In genomic region chrX:106726485-106727437, GRCh38 we compare ENCODE assay signal across 9 cellular contexts. TPM values are rescaled to one million over a fixed set of nuclear protein-coding genes. Genes with fewer than 3 reads are reported as not detected.
A peak's percentile ranks its signal among the peaks of the same experiment; 100 is the strongest.
DNase-seq lines count a peak whose midpoint lies in the region; ATAC-seq and TF ChIP-seq lines count a peak whose summit lies in the region.
"Had no signal": no experiment of that assay in that cellular context is flagged by ENCODE, and none has a peak within 500 bp of the region (broad histone marks: within the 10 kb centered on the region; RNA-seq: fewer than 3 reads in every experiment).

A gene with protein sequence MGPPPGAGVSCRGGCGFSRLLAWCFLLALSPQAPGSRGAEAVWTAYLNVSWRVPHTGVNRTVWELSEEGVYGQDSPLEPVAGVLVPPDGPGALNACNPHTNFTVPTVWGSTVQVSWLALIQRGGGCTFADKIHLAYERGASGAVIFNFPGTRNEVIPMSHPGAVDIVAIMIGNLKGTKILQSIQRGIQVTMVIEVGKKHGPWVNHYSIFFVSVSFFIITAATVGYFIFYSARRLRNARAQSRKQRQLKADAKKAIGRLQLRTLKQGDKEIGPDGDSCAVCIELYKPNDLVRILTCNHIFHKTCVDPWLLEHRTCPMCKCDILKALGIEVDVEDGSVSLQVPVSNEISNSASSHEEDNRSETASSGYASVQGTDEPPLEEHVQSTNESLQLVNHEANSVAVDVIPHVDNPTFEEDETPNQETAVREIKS (plus strand): TSS chrX:106726701. CDS start chrX:106726914, 213 bp downstream.

- H2AFZ ChIP-seq in neuron (ENCODE audit: low read depth, low read length): peak within 1 kb of the TSS; percentile 53

- POLR2A ChIA-PET in activated CD8-positive, alpha-beta T cell treated with anti-CD3 and anti-CD28 coated beads for 36 hours (lab: Charles Lee): no interaction called here

- no peaks in the 10 kb centered on the region for H3K27me3 Mint-ChIP-seq in Calu3 (ENCODE audit: unreplicated experiment)
- peaks cover 29% of the 10 kb centered on the region for H3K27me3 Mint-ChIP-seq in activated CD8-positive, alpha-beta T cell treated with anti-CD3 and anti-CD28 coated beads for 36 hours

- H3K36me3 ChIP-seq in neuron (ENCODE audit: insufficient read depth, low read length): no peaks in the 10 kb centered on the region

- peak within 1 kb of the TSS; percentile 91 for H3K4me3 Mint-ChIP-seq in Calu3 (ENCODE audit: low read depth, unreplicated experiment)
- peak within 1 kb of the TSS; percentile 42 for H3K4me3 Mint-ChIP-seq in activated CD8-positive, alpha-beta T cell treated with anti-CD3 and anti-CD28 coated beads for 36 hours

- peak; percentile 79 for DNase-seq in Calu3
- peak; percentile 19 for DNase-seq in LNCaP clone FGC (ENCODE audit: low read depth)
- DNase-seq in activated CD8-positive, alpha-beta T cell treated with anti-CD3 and anti-CD28 coated beads for 36 hours: peak; percentile 8
- peak; percentile 23 to 42 for DNase-seq in foreskin keratinocyte
- DNase-seq in activated CD4-positive, CD25-positive, alpha-beta regulatory T cell (lab: John Stamatoyannopoulos, UW): no peak
- no peak for DNase-seq in NCI-H446 (lab: John Stamatoyannopoulos, UW)
- DNase-seq in AML-193 (lab: John Stamatoyannopoulos, UW): no peak

- CTCF ChIA-PET in Calu3 (lab: Charles Lee): interaction anchor here (1.2 to 1.4 kb wide), 2 partner anchors 9 to 34 kb away, joined by 3 to 9 read pairs; no protein-coding TSS in a partner anchor
- CTCF ChIA-PET in activated CD8-positive, alpha-beta T cell treated with anti-CD3 and anti-CD28 coated beads for 36 hours (lab: Charles Lee): no interaction called here

- H3K27me3 ChIP-seq in foreskin keratinocyte: no peaks in the 10 kb centered on the region
- H3K27me3 ChIP-seq in neuron (ENCODE audit: insufficient read depth, low read length): peaks cover 59% of the 10 kb centered on the region

- peaks cover 30% of the 10 kb centered on the region for H3K36me3 Mint-ChIP-seq in Calu3 (ENCODE audit: insufficient read depth, unreplicated experiment)
- H3K36me3 Mint-ChIP-seq in activated CD8-positive, alpha-beta T cell treated with anti-CD3 and anti-CD28 coated beads for 36 hours (ENCODE audit: low read depth): no peaks in the 10 kb centered on the region

- H3K4me3 ChIP-seq in LNCaP clone FGC (ENCODE audit: low read depth, low read length) (peak within 1 kb of the TSS; percentile 58), neuron (ENCODE audit: low read length) (peak within 1 kb of the TSS; percentile 42)

- intact Hi-C loops in Calu3 (cut with micrococcal nuclease; ENCODE audit: unreplicated experiment): no loop called here
- intact Hi-C loops in activated CD8-positive, alpha-beta T cell treated with anti-CD3 and anti-CD28 coated beads for 36 hours (cut with micrococcal nuclease): no loop called here

- BruUV-seq in Calu3 (replicated peaks; lab: Mats Ljungman, UMichigan): no TSS peak

- H3K9me3 Mint-ChIP-seq in Calu3 (ENCODE audit: low read depth, unreplicated experiment): no peaks in the 10 kb centered on the region
- H3K9me3 Mint-ChIP-seq in activated CD8-positive, alpha-beta T cell treated with anti-CD3 and anti-CD28 coated beads for 36 hours: no peaks in the 10 kb centered on the region

- ATAC-seq in activated CD8-positive, alpha-beta T cell treated with anti-CD3 and anti-CD28 coated beads for 36 hours: no peak
- ATAC-seq in foreskin keratinocyte: peak; percentile 93

- no peaks in the 10 kb centered on the region for H3K4me1 ChIP-seq in foreskin keratinocyte
- H3K4me1 ChIP-seq in neuron (ENCODE audit: insufficient read depth, low read length): peaks cover 7% of the 10 kb centered on the region

- H3K27ac Mint-ChIP-seq in Calu3 (ENCODE audit: unreplicated experiment): peak within 1 kb of the TSS; percentile 80
- H3K27ac Mint-ChIP-seq in activated CD8-positive, alpha-beta T cell treated with anti-CD3 and anti-CD28 coated beads for 36 hours: no peak within 1 kb of the TSS

- TF ChIP-seq CTCF in Calu3 (IDR thresholded peaks at IDR 0.05; ENCODE audit: unreplicated experiment) (no peak), LNCaP clone FGC (IDR thresholded peaks at IDR 0.05; ENCODE audit: control insufficient read depth, extremely low read depth, insufficient read depth) (no peak), foreskin keratinocyte (conservative IDR thresholded peaks at IDR 0.05) (no peak)
- no peak for TF ChIP-seq CTCF in activated CD8-positive, alpha-beta T cell treated with anti-CD3 and anti-CD28 coated beads for 36 hours (IDR thresholded peaks at IDR 0.05)

- H3K4me1 Mint-ChIP-seq in Calu3 (ENCODE audit: low read depth, unreplicated experiment): peaks cover 6% of the 10 kb centered on the region
- peaks cover 7% of the 10 kb centered on the region for H3K4me1 Mint-ChIP-seq in activated CD8-positive, alpha-beta T cell treated with anti-CD3 and anti-CD28 coated beads for 36 hours (ENCODE audit: low read depth)

- no peaks in the 10 kb centered on the region for H3K9me3 ChIP-seq in neuron (ENCODE audit: low read length)

- H3K27ac ChIP-seq in foreskin keratinocyte: no peak within 1 kb of the TSS

RNA-seq across cellular contexts. Expression of the gene that starts here (rescaled TPM):
- total RNA-seq in Calu3 (2022) (40.1 and 54.5 TPM in 2 replicates), foreskin keratinocyte (1.2 and 2.8 TPM in 2 replicates)
- not detected for total RNA-seq in activated CD8-positive, alpha-beta T cell treated with anti-CD3 and anti-CD28 coated beads for 36 hours
- 0.69 and 1.3 TPM in 2 replicates for polyA plus RNA-seq in foreskin keratinocyte
- total RNA-seq: pulmonary artery endothelial cell had no signal

Comparison
In these comparisons a context has a peak if more than half of its experiments do, and no peak if none do; other contexts are left out.
1. RNA of the gene that starts here (total RNA-seq): 40.1 to 54.5 TPM in Calu3; 1.2 to 2.8 TPM in foreskin keratinocyte and not detected in activated CD8-positive, alpha-beta T cell treated with anti-CD3 and anti-CD28 coated beads for 36 hours; every median in the first group is over 10 times any median in the second.
2. Peak in DNase-seq in activated CD8-positive, alpha-beta T cell treated with anti-CD3 and anti-CD28 coated beads for 36 hours; RNA of the gene not detected or under 1 TPM.
3. DNase-seq: peak in Calu3 (single experiment), LNCaP clone FGC (single experiment) and foreskin keratinocyte (2 of 2); none in activated CD4-positive, CD25-positive, alpha-beta regulatory T cell (0 of 4), NCI-H446 (0 of 2) and AML-193 (0 of 2).